ENCODE assay signal across 25 cellular contexts in the genomic region with DNA sequence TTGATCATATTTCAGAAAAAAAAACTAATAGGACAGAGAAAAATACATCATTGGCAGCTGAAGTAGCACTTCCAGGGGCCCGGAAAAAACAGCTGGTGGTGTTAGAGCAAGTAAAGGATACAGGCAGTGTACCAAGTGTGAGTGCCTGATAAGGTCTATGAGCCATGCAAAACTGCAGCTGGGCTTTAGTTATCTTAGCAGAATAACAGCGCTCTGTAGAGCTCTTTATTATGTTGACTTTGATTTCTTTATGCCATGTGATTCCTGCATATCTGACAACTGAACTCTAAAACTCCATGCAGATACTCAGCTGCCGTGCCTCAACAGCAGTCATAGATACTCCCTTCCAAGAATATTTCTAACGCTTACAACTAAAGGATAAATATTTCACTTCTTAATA.
"Had no signal": no experiment of that assay in that cellular context is flagged by ENCODE, and none has a peak within 500 bp of the region (broad histone marks: within the 10 kb centered on the region; RNA-seq: fewer than 3 reads in every experiment).

No MANE protein-coding gene starts in this region.

- H3K4me2 ChIP-seq: SK-N-SH had no signal

- H3K9me2 ChIP-seq: SK-N-SH had no signal

- H3K4me3 ChIP-seq: MG63 had no signal

- H3K9me3 ChIP-seq: MG63, SK-N-SH had no signal

- H3K27ac ChIP-seq: RWPE1 had no signal

- DNase-seq: IMR-90, Karpas-422, KG1, MG63, NCI-H1092, NCI-H1105 treated with DMSO at 0.1 percent for 48 hours, NCI-H1417 treated with DMSO at 0.1 percent for 48 hours, NCI-H146, NCI-H1694 treated with DMSO at 0.1 percent for 48 hours, NCI-H1930, NCI-H2081, NCI-H2107, NCI-H2171, NCI-H226, NCI-H446, NCI-H510A, NCI-H524 treated with DMSO at 0.1 percent for 48 hours, NCI-H69, NCI-H774, PC-3, SHP77, SK-N-SH had no signal

- ATAC-seq: HepG2, Panc1, PC-3 had no signal

- H3K36me3 ChIP-seq: MG63 had no signal

- H3K27me3 ChIP-seq: MG63 had no signal
